8 cellular contexts compared by ENCODE assay signal in the genomic region with DNA sequence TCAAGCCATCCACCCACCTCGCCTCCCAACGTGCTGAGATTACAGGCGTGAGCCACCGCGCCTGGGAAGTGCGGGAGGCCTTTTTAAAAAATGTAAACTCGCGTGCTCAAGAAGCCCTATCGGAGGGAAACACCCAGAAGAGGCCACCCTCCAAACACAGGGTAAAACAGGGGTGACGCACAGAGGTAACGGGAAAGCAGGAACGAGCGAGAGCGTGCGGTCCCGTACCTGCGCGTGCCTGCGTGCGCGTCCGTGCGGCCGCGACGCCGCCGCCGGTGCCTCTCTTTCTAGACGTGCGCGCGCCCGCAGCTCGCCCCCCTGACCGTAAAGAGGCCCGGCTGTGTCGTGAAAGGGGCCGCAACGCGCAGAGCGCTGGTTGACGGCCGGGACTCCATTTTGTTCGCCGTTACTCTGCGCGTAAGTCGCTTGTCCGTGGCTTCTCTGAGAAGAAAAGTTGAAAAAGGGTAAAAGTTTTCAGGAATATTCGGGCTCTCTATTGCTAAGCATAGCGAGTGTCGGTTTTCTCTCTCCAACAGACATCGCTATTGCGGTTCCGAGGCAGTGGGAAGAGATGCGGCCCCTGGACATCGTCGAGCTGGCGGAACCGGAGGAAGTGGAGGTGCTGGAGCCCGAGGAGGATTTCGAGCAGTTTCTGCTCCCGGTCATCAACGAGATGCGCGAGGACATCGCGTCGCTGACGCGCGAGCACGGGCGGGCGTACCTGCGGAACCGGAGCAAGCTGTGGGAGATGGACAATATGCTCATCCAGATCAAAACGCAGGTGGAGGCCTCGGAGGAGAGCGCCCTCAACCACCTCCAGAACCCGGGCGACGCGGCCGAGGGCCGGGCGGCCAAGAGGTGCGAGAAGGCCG. TPM values are rescaled to one million over a fixed set of nuclear protein-coding genes. Genes with fewer than 3 reads are reported as not detected.
DNase-seq lines count a peak whose midpoint lies in the region; ATAC-seq and TF ChIP-seq lines count a peak whose summit lies in the region.

A gene (plus strand): TSS at position 394 of the 872 bp plus-strand sequence. CDS start 178 bp downstream, at position 572.

- H3K4me3 ChIP-seq in HFF-Myc (replicated peaks; ENCODE audit: low read depth, low read length) (peak within 1 kb of the TSS; percentile 83), gastroesophageal sphincter (peak within 1 kb of the TSS; percentile 56 to 61), neutrophil (ENCODE audit: low read depth in 1 of 2, low read length in 1 of 2) (peak within 1 kb of the TSS; percentile 73 to 80)

- TF ChIP-seq EP300 in gastroesophageal sphincter (IDR thresholded peaks at IDR 0.05) = no peak

- no peaks in the 10 kb centered on the region for H3K27me3 ChIP-seq in gastroesophageal sphincter
- no peaks in the 10 kb centered on the region for H3K27me3 ChIP-seq in neutrophil

- in situ Hi-C loops in SK-MEL-5 (cut with HindIII; ENCODE audit: low pct_unique_long_range_greater_than_20kb, low sequenced_read_pairs) = no loop called here

- TF ChIP-seq CTCF in HFF-Myc (IDR thresholded peaks at IDR 0.05; ENCODE audit: low read depth, low read length, missing control alignments) (no peak), gastroesophageal sphincter (IDR thresholded peaks at IDR 0.05) (peak in 2 of 4 experiments; percentile 2 to 8), neutrophil (IDR thresholded peaks at IDR 0.05) (peak; percentile 24), subcutaneous adipose tissue (IDR thresholded peaks at IDR 0.05; ENCODE audit: low read depth) (no peak)

- H3K4me1 ChIP-seq in gastroesophageal sphincter (peaks cover 9 to 47% (median 21%) of the 10 kb centered on the region in 3 donors), neutrophil (ENCODE audit: control insufficient read depth in 1 of 2, insufficient read depth in 1 of 2, low read depth in 1 of 2, low read length in 1 of 2) (peaks cover 25 to 26% of the 10 kb centered on the region in 2 experiments)

- peak; percentile 95 for ATAC-seq in gastroesophageal sphincter

- peaks cover 0 to 20% of the 10 kb centered on the region in 2 donors for H3K36me3 ChIP-seq in gastroesophageal sphincter
- H3K36me3 ChIP-seq in neutrophil = peaks cover 19% of the 10 kb centered on the region

- TF ChIP-seq POLR2A in gastroesophageal sphincter (IDR thresholded peaks at IDR 0.05) = peak; percentile 69 to 76

- peak within 1 kb of the TSS; percentile 74 to 91 (median 87) for H3K27ac ChIP-seq in gastroesophageal sphincter
- H3K27ac ChIP-seq in neutrophil = peak within 1 kb of the TSS; percentile 97

- 0 to 1% methylated on average over 1 to 28 of the region's 90 CpGs for WGBS in gastroesophageal sphincter (ENCODE audit: low coverage in 1 of 2), 2 donors

- peak; percentile 73 for DNase-seq in GM04503 (ENCODE audit: low read depth)
- DNase-seq in HFF-Myc (ENCODE audit: extremely low read depth, low read depth) = peak; percentile 63
- peak; percentile 95 for DNase-seq in NAMALWA (ENCODE audit: low spot score)
- peak; percentile 90 for DNase-seq in SK-MEL-5 (ENCODE audit: low read depth, low spot score)
- DNase-seq in activated naive CD4-positive, alpha-beta T cell treated with Interleukin-2 at 50 U/mL for 16 hours = peak; percentile 96

- H3K9me3 ChIP-seq in gastroesophageal sphincter (no peaks in the 10 kb centered on the region), neutrophil (no peaks in the 10 kb centered on the region)

RNA-seq across cellular contexts. Expression of the gene that starts here (rescaled TPM):
- 45.0 and 49.8 TPM in 2 replicates for total RNA-seq in SK-MEL-5 (2014; rRNA removed; shearing (Covaris generic))
- 213 and 214 TPM in 2 replicates for polyA plus RNA-seq in SK-MEL-5 (2015; cell fraction: cytosol; rRNA removed)
- 39.0 and 43.5 TPM in 2 replicates for polyA plus RNA-seq in SK-MEL-5 (2015; cell fraction: nucleus; rRNA removed)
- total RNA-seq in gastroesophageal sphincter (100 to 1,000 TPM; 202 to 358 (median 277) TPM), subcutaneous adipose tissue (100 to 1,000 TPM; 142 to 179 (median 163) TPM)

Comparison
In these comparisons a context has a peak if more than half of its experiments do, and no peak if none do; other contexts are left out.
1. Peak in every context shown above with its lines: DNase-seq, ATAC-seq, H3K4me3 ChIP-seq and H3K27ac ChIP-seq.